ENCODE assay signal across 1 cellular context in the genomic region with DNA sequence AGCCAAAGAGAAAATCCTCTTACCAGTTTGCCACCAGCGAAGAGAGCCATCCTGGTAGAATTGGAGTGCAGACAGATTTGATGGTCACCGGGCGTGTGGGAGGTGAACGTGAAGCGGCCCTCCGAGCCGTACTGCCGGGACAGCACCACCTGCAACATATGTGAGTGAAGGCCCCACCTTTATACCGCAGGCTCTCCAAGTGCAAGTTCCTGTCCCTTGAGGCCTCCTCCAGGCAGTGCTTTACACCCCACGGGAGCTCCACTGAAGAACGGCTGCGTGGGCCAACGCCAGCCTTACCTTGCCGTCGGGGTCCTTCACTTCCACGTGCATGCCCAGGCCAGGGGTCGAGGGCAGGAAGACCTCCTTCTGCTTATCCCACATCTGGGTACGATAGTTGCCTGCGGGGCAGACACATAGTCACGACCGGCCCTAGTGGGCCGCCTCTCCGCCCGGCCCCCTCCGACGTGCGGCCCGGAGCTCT.
TF ChIP-seq lines count a peak whose summit lies in the region.

No MANE protein-coding gene starts in this region.

TF ChIP-seq in HepG2, 621 proteins besides CTCF, POLR2A, EP300 and RAD21 (continued from another document and continues in another):
- TF ChIP-seq ZBTB49 (CRISPR knock-in tag; IDR thresholded peaks at IDR 0.05; ENCODE audit: borderline replicate concordance) (no peak), ZSCAN21 (CRISPR knock-in tag; IDR thresholded peaks at IDR 0.05; ENCODE audit: borderline replicate concordance) (0 out of 2 replicates have a peak, but pooled peaks have one; percentile 1), SALL2 (CRISPR knock-in tag; IDR thresholded peaks at IDR 0.05) (0 out of 2 replicates have a peak, but pooled peaks have one; percentile 9), ZNF263 (CRISPR knock-in tag; IDR thresholded peaks at IDR 0.05) (no peak), REL (CRISPR knock-in tag; conservative IDR thresholded peaks at IDR 0.05) (peak; percentile 73; the same call in 1 of the 2 replicates), TRIM22 (IDR thresholded peaks at IDR 0.05) (no peak), ZMAT3 (CRISPR knock-in tag; conservative IDR thresholded peaks at IDR 0.05) (no peak), ZNF670 (CRISPR knock-in tag; IDR thresholded peaks at IDR 0.05; ENCODE audit: borderline replicate concordance) (no peak), ZFP90 (CRISPR knock-in tag; IDR thresholded peaks at IDR 0.05; ENCODE audit: borderline replicate concordance) (peak; percentile 62; the same call in 1 of the 2 replicates), AGO2 (optimal IDR thresholded peaks at IDR 0.05; ENCODE audit: low read depth, low read length) (no peak), ZNF776 (CRISPR knock-in tag; IDR thresholded peaks at IDR 0.05) (no peak), ARNTL (CRISPR knock-in tag; IDR thresholded peaks at IDR 0.05) (no peak), ZIK1 (CRISPR knock-in tag; IDR thresholded peaks at IDR 0.05; ENCODE audit: borderline replicate concordance, low read depth) (no peak), ZNF333 (CRISPR knock-in tag; IDR thresholded peaks at IDR 0.05; ENCODE audit: borderline replicate concordance) (peak; percentile 19), ZNF501 (CRISPR knock-in tag; IDR thresholded peaks at IDR 0.05) (peak; percentile 64; the same call in 1 of the 2 replicates), ZNF83 (CRISPR knock-in tag; IDR thresholded peaks at IDR 0.05; ENCODE audit: borderline replicate concordance) (0 out of 2 replicates have a peak, but pooled peaks have one; percentile 67), SNAPC2 (CRISPR knock-in tag; IDR thresholded peaks at IDR 0.05) (no peak), ZNF607 (CRISPR knock-in tag; IDR thresholded peaks at IDR 0.05; ENCODE audit: borderline replicate concordance) (peak; percentile 59; the same call in 1 of the 2 replicates), ZNF101 (CRISPR knock-in tag; IDR thresholded peaks at IDR 0.05; ENCODE audit: borderline replicate concordance, low read depth) (no peak), KLF12 (CRISPR knock-in tag; IDR thresholded peaks at IDR 0.05; ENCODE audit: borderline replicate concordance) (no peak), SATB2 (CRISPR knock-in tag; IDR thresholded peaks at IDR 0.05) (no peak), ZNF570 (CRISPR knock-in tag; IDR thresholded peaks at IDR 0.05; ENCODE audit: borderline replicate concordance) (no peak), ARID5B (CRISPR knock-in tag; IDR thresholded peaks at IDR 0.05) (no peak), SP1 (IDR thresholded peaks at IDR 0.05) (no peak), SP1 (CRISPR knock-in tag; IDR thresholded peaks at IDR 0.05) (no peak), ZNF660 (CRISPR knock-in tag; IDR thresholded peaks at IDR 0.05; ENCODE audit: borderline replicate concordance, low read depth) (no peak), KLF13 (CRISPR knock-in tag; IDR thresholded peaks at IDR 0.05) (no peak), SOX5 (CRISPR knock-in tag; IDR thresholded peaks at IDR 0.05; ENCODE audit: borderline replicate concordance) (no peak), HNF1B (CRISPR knock-in tag; IDR thresholded peaks at IDR 0.05) (no peak; the same call in 1 of the 2 replicates), ZNF737 (CRISPR knock-in tag; IDR thresholded peaks at IDR 0.05; ENCODE audit: borderline replicate concordance) (no peak), NFE2L1 (CRISPR knock-in tag; IDR thresholded peaks at IDR 0.05; ENCODE audit: borderline replicate concordance) (peak; percentile 84; the same call in 1 of the 2 replicates), NR3C1 (CRISPR knock-in tag; IDR thresholded peaks at IDR 0.05) (no peak), ZNF10 (CRISPR knock-in tag; IDR thresholded peaks at IDR 0.05; ENCODE audit: borderline replicate concordance, low read depth) (peak; percentile 80; the same call in 1 of the 2 replicates), CSRNP2 (CRISPR knock-in tag; conservative IDR thresholded peaks at IDR 0.05; ENCODE audit: low read depth) (no peak), MYNN (CRISPR knock-in tag; IDR thresholded peaks at IDR 0.05; ENCODE audit: low read depth) (no peak), ZMYM2 (CRISPR knock-in tag; IDR thresholded peaks at IDR 0.05) (0 out of 2 replicates have a peak, but pooled peaks have one; percentile 9)
- TF ChIP-seq, protein P1, sequence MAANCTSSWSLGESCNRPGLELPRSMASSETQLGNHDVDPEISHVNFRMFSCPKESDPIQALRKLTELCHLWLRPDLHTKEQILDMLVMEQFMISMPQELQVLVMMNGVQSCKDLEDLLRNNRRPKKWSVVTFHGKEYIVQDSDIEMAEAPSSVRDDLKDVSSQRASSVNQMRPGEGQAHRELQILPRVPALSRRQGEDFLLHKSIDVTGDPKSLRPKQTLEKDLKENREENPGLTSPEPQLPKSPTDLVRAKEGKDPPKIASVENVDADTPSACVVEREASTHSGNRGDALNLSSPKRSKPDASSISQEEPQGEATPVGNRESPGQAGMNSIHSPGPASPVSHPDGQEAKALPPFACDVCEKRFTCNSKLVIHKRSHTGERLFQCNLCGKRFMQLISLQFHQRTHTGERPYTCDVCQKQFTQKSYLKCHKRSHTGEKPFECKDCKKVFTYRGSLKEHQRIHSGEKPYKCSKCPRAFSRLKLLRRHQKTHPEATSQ (CRISPR knock-in tag; IDR thresholded peaks at IDR 0.05; ENCODE audit: borderline replicate concordance), result no peak
- TF ChIP-seq, protein P2, sequence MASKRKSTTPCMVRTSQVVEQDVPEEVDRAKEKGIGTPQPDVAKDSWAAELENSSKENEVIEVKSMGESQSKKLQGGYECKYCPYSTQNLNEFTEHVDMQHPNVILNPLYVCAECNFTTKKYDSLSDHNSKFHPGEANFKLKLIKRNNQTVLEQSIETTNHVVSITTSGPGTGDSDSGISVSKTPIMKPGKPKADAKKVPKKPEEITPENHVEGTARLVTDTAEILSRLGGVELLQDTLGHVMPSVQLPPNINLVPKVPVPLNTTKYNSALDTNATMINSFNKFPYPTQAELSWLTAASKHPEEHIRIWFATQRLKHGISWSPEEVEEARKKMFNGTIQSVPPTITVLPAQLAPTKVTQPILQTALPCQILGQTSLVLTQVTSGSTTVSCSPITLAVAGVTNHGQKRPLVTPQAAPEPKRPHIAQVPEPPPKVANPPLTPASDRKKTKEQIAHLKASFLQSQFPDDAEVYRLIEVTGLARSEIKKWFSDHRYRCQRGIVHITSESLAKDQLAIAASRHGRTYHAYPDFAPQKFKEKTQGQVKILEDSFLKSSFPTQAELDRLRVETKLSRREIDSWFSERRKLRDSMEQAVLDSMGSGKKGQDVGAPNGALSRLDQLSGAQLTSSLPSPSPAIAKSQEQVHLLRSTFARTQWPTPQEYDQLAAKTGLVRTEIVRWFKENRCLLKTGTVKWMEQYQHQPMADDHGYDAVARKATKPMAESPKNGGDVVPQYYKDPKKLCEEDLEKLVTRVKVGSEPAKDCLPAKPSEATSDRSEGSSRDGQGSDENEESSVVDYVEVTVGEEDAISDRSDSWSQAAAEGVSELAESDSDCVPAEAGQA (IDR thresholded peaks at IDR 0.05; ENCODE audit: low read depth), result 0 out of 2 replicates have a peak, but pooled peaks have one; percentile 10
- TF ChIP-seq, protein P2 (CRISPR knock-in tag; IDR thresholded peaks at IDR 0.05; ENCODE audit: borderline replicate concordance), result no peak
- TF ChIP-seq, protein P3, sequence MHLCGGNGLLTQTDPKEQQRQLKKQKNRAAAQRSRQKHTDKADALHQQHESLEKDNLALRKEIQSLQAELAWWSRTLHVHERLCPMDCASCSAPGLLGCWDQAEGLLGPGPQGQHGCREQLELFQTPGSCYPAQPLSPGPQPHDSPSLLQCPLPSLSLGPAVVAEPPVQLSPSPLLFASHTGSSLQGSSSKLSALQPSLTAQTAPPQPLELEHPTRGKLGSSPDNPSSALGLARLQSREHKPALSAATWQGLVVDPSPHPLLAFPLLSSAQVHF (CRISPR knock-in tag; IDR thresholded peaks at IDR 0.05), result no peak; the same call in 1 of the 2 replicates
